Comparison of ENCODE assay signal across 14 cellular contexts in genomic region chr10:131019696-131020095, GRCh38.
DNase-seq lines count a peak whose midpoint lies in the region; ATAC-seq and TF ChIP-seq lines count a peak whose summit lies in the region.
"Had no signal": no experiment of that assay in that cellular context is flagged by ENCODE, and none has a peak within 500 bp of the region (broad histone marks: within the 10 kb centered on the region; RNA-seq: fewer than 3 reads in every experiment).

No MANE protein-coding gene starts in this region.

- H3K4me3 ChIP-seq in sigmoid colon = no peak overlapping the region
- H3K4me3 ChIP-seq: BLaER1 had no signal

- no peak for TF ChIP-seq EP300 in sigmoid colon (IDR thresholded peaks at IDR 0.05)

- H3K4me1 ChIP-seq in sigmoid colon = no peaks in the 10 kb centered on the region
- H3K4me1 ChIP-seq: BLaER1 had no signal

- no peak overlapping the region for H3K27ac ChIP-seq in sigmoid colon
- H3K27ac ChIP-seq: 22Rv1, BLaER1 had no signal

- TF ChIP-seq CTCF in sigmoid colon (IDR thresholded peaks at IDR 0.05) = no peak

- intact Hi-C loops in sigmoid colon (cut with DNase I) = no loop called here

- no peaks in the 10 kb centered on the region for H3K27me3 ChIP-seq in sigmoid colon
- H3K27me3 ChIP-seq: BLaER1 had no signal

- 86 to 87% methylated on average over 11 of the region's 11 CpGs for WGBS in sigmoid colon, 2 donors

- DNase-seq in activated effector memory CD4-positive, alpha-beta T cell treated with anti-CD3 and anti-CD28 coated beads, Interleukin-2, amount 50 U/mL, for 16 hours = peak; percentile 54
- DNase-seq in activated effector memory CD4-positive, alpha-beta T cell treated with Interleukin-2 at 50 U/mL for 16 hours = no peak
- DNase-seq in islet precursor cell (peak; percentile 36), sigmoid colon (peak; percentile 27), AML-193 (lab: John Stamatoyannopoulos, UW) (no peak), dermis blood vessel endothelial cell (no peak)
- DNase-seq: CD8-positive, alpha-beta memory T cell; DMS53; GF-D8; H7 had no signal

- no peak for TF ChIP-seq POLR2A in sigmoid colon (IDR thresholded peaks at IDR 0.05)

- no peak for ATAC-seq in HG03139 (IDR thresholded peaks at IDR 0.05; ENCODE audit: unreplicated experiment)
- ATAC-seq: HepG2 had no signal

- no peaks in the 10 kb centered on the region for H3K9me3 ChIP-seq in sigmoid colon
- H3K9me3 ChIP-seq: BLaER1 had no signal

- no peaks in the 10 kb centered on the region for H3K36me3 ChIP-seq in sigmoid colon
- H3K36me3 ChIP-seq: BLaER1 had no signal

Comparison
In these comparisons a context has a peak if more than half of its experiments do, and no peak if none do; other contexts are left out.
1. DNase-seq: peak in activated effector memory CD4-positive, alpha-beta T cell treated with anti-CD3 and anti-CD28 coated beads, Interleukin-2, amount 50 U/mL, for 16 hours (single experiment), islet precursor cell (single experiment) and sigmoid colon (single experiment); none in activated effector memory CD4-positive, alpha-beta T cell treated with Interleukin-2 at 50 U/mL for 16 hours (single experiment), AML-193 (0 of 2) and dermis blood vessel endothelial cell (single experiment).